10 cellular contexts compared by ENCODE assay signal in genomic region chr19:53057904-53058579, GRCh38. TPM values are rescaled to one million over a fixed set of nuclear protein-coding genes. Genes with fewer than 3 reads are reported as not detected.
DNase-seq lines count a peak whose midpoint lies in the region; ATAC-seq and TF ChIP-seq lines count a peak whose summit lies in the region.
"Had no signal": no experiment of that assay in that cellular context is flagged by ENCODE, and none has a peak within 500 bp of the region (broad histone marks: within the 10 kb centered on the region; RNA-seq: fewer than 3 reads in every experiment).

No MANE protein-coding gene starts in this region.

- intact Hi-C loops in testis (cut with DNase I; ENCODE audit: low total_unique reads) = no loop called here

- no peaks in the 10 kb centered on the region for H3K9me3 ChIP-seq in iPS-18c (ENCODE audit: control insufficient read depth, insufficient read depth, low read length)
- no peaks in the 10 kb centered on the region for H3K9me3 ChIP-seq in testis
- H3K9me3 ChIP-seq in effector memory CD4-positive, alpha-beta T cell (ENCODE audit: control insufficient read depth, low read length) = peaks cover 33% of the 10 kb centered on the region

- peak; percentile 40 for DNase-seq in activated naive CD4-positive, alpha-beta T cell treated with anti-CD3 and anti-CD28 coated beads, Interleukin-2, amount 10 ng/mL, durations not matched to agents 7 days and 5 days
- DNase-seq in activated naive CD4-positive, alpha-beta T cell treated with anti-CD3 and anti-CD28 coated beads, Interleukin-2, amount 50 U/mL, for 16 hours = no peak
- DNase-seq in astrocyte of the hippocampus (ENCODE audit: low read depth, low spot score) (peak; percentile 47), testis (peak; percentile 63)
- DNase-seq in effector memory CD4-positive, alpha-beta T cell = no peak

- peaks cover 14% of the 10 kb centered on the region for H3K36me3 Mint-ChIP-seq in activated naive CD4-positive, alpha-beta T cell treated with anti-CD3 and anti-CD28 coated beads, Interleukin-2, amount 10 ng/mL, durations not matched to agents 7 days and 5 days

- peaks cover 2% of the 10 kb centered on the region for H3K4me1 Mint-ChIP-seq in activated naive CD4-positive, alpha-beta T cell treated with anti-CD3 and anti-CD28 coated beads, Interleukin-2, amount 10 ng/mL, durations not matched to agents 7 days and 5 days

- peaks cover 16% of the 10 kb centered on the region for H3K27me3 Mint-ChIP-seq in activated naive CD4-positive, alpha-beta T cell treated with anti-CD3 and anti-CD28 coated beads, Interleukin-2, amount 10 ng/mL, durations not matched to agents 7 days and 5 days

- no peak for ATAC-seq in HG03469 (IDR thresholded peaks at IDR 0.05; ENCODE audit: unreplicated experiment)
- no peak for ATAC-seq in HG02885 (IDR thresholded peaks at IDR 0.05; ENCODE audit: poor library complexity, unreplicated experiment)

- no peak overlapping the region for H3K27ac ChIP-seq in testis
- H3K27ac ChIP-seq in effector memory CD4-positive, alpha-beta T cell (ENCODE audit: insufficient read depth, low read length, poor library complexity, severe bottlenecking) = no peak overlapping the region
- H3K27ac ChIP-seq: SK-N-MC had no signal

- 2% methylated on average over 59 of the region's 59 CpGs for WGBS in testis, 2 donors

- peak overlapping the region; percentile 52 for H3K4me3 ChIP-seq in iPS-18c (ENCODE audit: insufficient read depth, low read depth, low read length)
- H3K4me3 ChIP-seq in testis = peak overlapping the region; percentile 21 to 36
- no peak overlapping the region for H3K4me3 ChIP-seq in effector memory CD4-positive, alpha-beta T cell (ENCODE audit: insufficient read depth, low read depth, low read length, poor library complexity, severe bottlenecking)
- H3K4me3 ChIP-seq: SK-N-MC had no signal

- no peaks in the 10 kb centered on the region for H3K36me3 ChIP-seq in testis (ENCODE audit: low read depth, missing control alignments)
- no peaks in the 10 kb centered on the region for H3K36me3 ChIP-seq in effector memory CD4-positive, alpha-beta T cell (ENCODE audit: control insufficient read depth, insufficient read depth, low read length)

- peaks cover 51% of the 10 kb centered on the region for H3K9me3 Mint-ChIP-seq in activated naive CD4-positive, alpha-beta T cell treated with anti-CD3 and anti-CD28 coated beads, Interleukin-2, amount 10 ng/mL, durations not matched to agents 7 days and 5 days

- TF ChIP-seq CTCF in testis (IDR thresholded peaks at IDR 0.05) = no peak

- no peaks in the 10 kb centered on the region for H3K27me3 ChIP-seq in testis
- H3K27me3 ChIP-seq in effector memory CD4-positive, alpha-beta T cell (replicated peaks; ENCODE audit: control insufficient read depth, insufficient read depth, low read length, poor library complexity, severe bottlenecking) = no peaks in the 10 kb centered on the region

- CTCF ChIA-PET in activated naive CD4-positive, alpha-beta T cell treated with anti-CD3 and anti-CD28 coated beads, Interleukin-2, amount 10 ng/mL, durations not matched to agents 7 days and 5 days (lab: Charles Lee) = no interaction called here

- no peak overlapping the region for H3K4me3 Mint-ChIP-seq in activated naive CD4-positive, alpha-beta T cell treated with anti-CD3 and anti-CD28 coated beads, Interleukin-2, amount 10 ng/mL, durations not matched to agents 7 days and 5 days
- H3K4me3 Mint-ChIP-seq: memory B cell had no signal

- no peak for TF ChIP-seq POLR2A in testis (IDR thresholded peaks at IDR 0.05)

- H3K27ac Mint-ChIP-seq in activated naive CD4-positive, alpha-beta T cell treated with anti-CD3 and anti-CD28 coated beads, Interleukin-2, amount 10 ng/mL, durations not matched to agents 7 days and 5 days = no peak overlapping the region
- H3K27ac Mint-ChIP-seq: memory B cell had no signal

- no peaks in the 10 kb centered on the region for H3K4me1 ChIP-seq in testis
- H3K4me1 ChIP-seq in effector memory CD4-positive, alpha-beta T cell (ENCODE audit: control insufficient read depth, insufficient read depth, low read length, poor library complexity, severe bottlenecking) = no peaks in the 10 kb centered on the region

RNA-seq across cellular contexts. Expression of gene ERVV-2, which starts 13.5 kb away (rescaled TPM):
- not detected for total RNA-seq in testis
- 0.12 TPM for polyA plus RNA-seq in testis (ENCODE audit: insufficient read depth, low read depth, low replicate concordance)

RNA-seq across cellular contexts. Expression of gene ERVV-1, which starts 44.3 kb away (rescaled TPM):
- total RNA-seq in testis = under 1 TPM in 1 of 2 donors, not detected in 1; 0.12 TPM
- not detected for polyA plus RNA-seq in testis (ENCODE audit: insufficient read depth, low read depth, low replicate concordance)

RNA-seq across cellular contexts. Expression of gene ZNF160, which starts 45.2 kb away (rescaled TPM):
- 100 to 1,000 TPM; 113 TPM for total RNA-seq in testis
- 30.1 TPM for polyA plus RNA-seq in testis (ENCODE audit: insufficient read depth, low read depth, low replicate concordance)

Comparison
In these comparisons a context has a peak if more than half of its experiments do, and no peak if none do; other contexts are left out.
1. DNase-seq: peak in activated naive CD4-positive, alpha-beta T cell treated with anti-CD3 and anti-CD28 coated beads, Interleukin-2, amount 10 ng/mL, durations not matched to agents 7 days and 5 days (single experiment), astrocyte of the hippocampus (single experiment) and testis (single experiment); none in activated naive CD4-positive, alpha-beta T cell treated with anti-CD3 and anti-CD28 coated beads, Interleukin-2, amount 50 U/mL, for 16 hours (single experiment) and effector memory CD4-positive, alpha-beta T cell (0 of 3).